Comparison of ENCODE assay signal across 8 cellular contexts in the genomic region with DNA sequence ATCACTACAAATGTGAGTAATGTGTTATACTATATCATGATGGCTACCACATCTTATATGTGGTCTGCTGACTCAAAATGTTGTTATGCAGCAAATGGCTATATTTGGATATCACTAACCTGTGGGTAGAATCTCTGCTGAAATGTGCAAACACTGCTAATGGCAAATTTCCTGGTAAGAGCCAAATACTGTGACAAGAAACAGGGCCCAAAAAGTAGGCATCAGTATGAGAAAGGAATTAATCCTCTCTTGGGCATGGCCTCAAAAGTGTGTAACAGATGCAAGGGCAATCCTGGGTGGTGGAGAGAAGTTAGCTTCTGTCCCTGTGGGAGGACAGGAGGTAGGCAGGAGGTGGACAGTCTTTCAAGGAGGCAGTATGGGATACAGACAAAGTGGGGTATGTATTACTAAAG. TPM values are rescaled to one million over a fixed set of nuclear protein-coding genes. Genes with fewer than 3 reads are reported as not detected.
A peak's percentile ranks its signal among the peaks of the same experiment; 100 is the strongest.
DNase-seq lines count a peak whose midpoint lies in the region; ATAC-seq, FAIRE-seq and TF ChIP-seq lines count a peak whose summit lies in the region.

No MANE protein-coding gene starts in this region.

- peaks cover 2% of the 10 kb centered on the region for H3K4me1 ChIP-seq in ovary (ENCODE audit: insufficient read depth)

- peak; percentile 96 for FAIRE-seq in H54 (lab: Jason Lieb, UNC)

- no peak overlapping the region for H3K27ac Mint-ChIP-seq in progenitor cell of endocrine pancreas

- intact Hi-C loops in ovary (cut with DNase I), result no loop called here

- POLR2A ChIA-PET in GM10248 (lab: Yijun Ruan, JAX), result no interaction called here

- DNase-seq in H54 (ENCODE audit: insufficient read length, low spot score) (peak; percentile 17), OCI-M1 (lab: John Stamatoyannopoulos, UW) (peak; percentile 12), hepatic stellate cell (ENCODE audit: low spot score) (peak; percentile 26), Kasumi-1 (lab: John Stamatoyannopoulos, UW) (no peak), progenitor cell of endocrine pancreas (ENCODE audit: low spot score, unreplicated experiment) (no peak), ovary (no peak), GM10248 (ENCODE audit: extremely low spot score) (no peak)

- H3K4me1 Mint-ChIP-seq in progenitor cell of endocrine pancreas (ENCODE audit: low read depth), result peaks cover under 1% of the 10 kb centered on the region

- no peaks in the 10 kb centered on the region for H3K27me3 Mint-ChIP-seq in progenitor cell of endocrine pancreas

- no peak overlapping the region for H3K27ac ChIP-seq in ovary

- no peaks in the 10 kb centered on the region for H3K9me3 ChIP-seq in ovary

- peaks cover 5% of the 10 kb centered on the region for H3K36me3 Mint-ChIP-seq in progenitor cell of endocrine pancreas (ENCODE audit: insufficient read depth)

- TF ChIP-seq POLR2A in H54 (IDR thresholded peaks at IDR 0.05; ENCODE audit: low read depth, low read length) (no peak), ovary (IDR thresholded peaks at IDR 0.05) (no peak)

- H3K4me3 ChIP-seq in ovary, result no peak overlapping the region

- ATAC-seq in GM18499 (IDR thresholded peaks at IDR 0.05; ENCODE audit: insufficient read depth, unreplicated experiment), result peak; percentile 88

- no peaks in the 10 kb centered on the region for H3K36me3 ChIP-seq in ovary

- H3K4me3 Mint-ChIP-seq in progenitor cell of endocrine pancreas (ENCODE audit: low read depth), result no peak overlapping the region

- H3K27me3 ChIP-seq in ovary, result no peaks in the 10 kb centered on the region

- TF ChIP-seq EP300 in ovary (IDR thresholded peaks at IDR 0.05), result no peak

- H3K9me3 Mint-ChIP-seq in progenitor cell of endocrine pancreas (ENCODE audit: low read depth), result no peaks in the 10 kb centered on the region

- TF ChIP-seq CTCF in progenitor cell of endocrine pancreas (IDR thresholded peaks at IDR 0.05; ENCODE audit: unreplicated experiment), result no peak
- no peak for TF ChIP-seq CTCF in ovary (IDR thresholded peaks at IDR 0.05)
- no peak for TF ChIP-seq CTCF in GM10248 (IDR thresholded peaks at IDR 0.05; ENCODE audit: control extremely low read depth, extremely low read depth, low read depth, missing control alignments)

- CTCF ChIA-PET in GM10248 (lab: Yijun Ruan, JAX), result interaction anchor here (0.8 to 1.7 kb wide), 2 partner anchors 11 to 24 kb away, joined by 4 to 7 read pairs; no protein-coding TSS in a partner anchor

RNA-seq across cellular contexts. Expression of gene ATF2, which starts 13.3 kb away (rescaled TPM):
- total RNA-seq in progenitor cell of endocrine pancreas, result 58.9 and 69.8 TPM in 2 replicates
- 10 to 100 TPM; 46.6 to 69.8 (median 60.5) TPM for total RNA-seq in ovary
- polyA plus RNA-seq in ovary, result 10 to 100 TPM; 21.4 to 30.5 TPM

RNA-seq across cellular contexts. Expression of gene ATP5MC3, which starts 26.8 kb away (rescaled TPM):
- 185 and 192 TPM in 2 replicates for total RNA-seq in progenitor cell of endocrine pancreas
- 100 to 1,000 TPM in 6 of 7 donors, 10 to 100 TPM in 1; 59.0 to 138 (median 112) TPM for total RNA-seq in ovary
- polyA plus RNA-seq in ovary, result 100 to 1,000 TPM; 128 to 158 TPM

Comparison
In these comparisons a context has a peak if more than half of its experiments do, and no peak if none do; other contexts are left out.
1. DNase-seq: peak in H54 (single experiment), OCI-M1 (single experiment) and hepatic stellate cell (single experiment); none in Kasumi-1 (0 of 2), progenitor cell of endocrine pancreas (single experiment), ovary (0 of 5) and GM10248 (single experiment).